In the genomic region with DNA sequence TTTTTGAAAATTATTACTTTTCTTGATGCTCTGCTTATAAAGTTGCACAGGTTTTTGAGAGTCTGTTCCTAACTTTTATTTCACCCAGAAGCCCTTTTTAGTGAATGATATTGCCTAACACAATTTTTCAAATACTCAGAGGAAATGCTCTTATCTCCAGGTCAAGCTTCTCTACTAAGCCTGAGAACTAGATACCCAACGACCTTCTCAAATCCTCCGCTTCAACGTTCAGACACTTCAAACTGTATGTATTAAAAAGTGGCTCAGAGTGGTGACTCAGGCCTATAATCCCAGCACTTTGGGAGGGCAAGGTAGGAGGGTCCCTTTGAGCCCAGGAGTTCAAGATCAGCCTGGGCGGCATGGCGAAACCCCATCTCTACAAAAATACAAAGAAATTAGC, we compare ENCODE assay signal across 18 cellular contexts.
DNase-seq lines count a peak whose midpoint lies in the region; ATAC-seq and TF ChIP-seq lines count a peak whose summit lies in the region.
"Had no signal": no experiment of that assay in that cellular context is flagged by ENCODE, and none has a peak within 500 bp of the region (broad histone marks: within the 10 kb centered on the region; RNA-seq: fewer than 3 reads in every experiment).

No MANE protein-coding gene starts in this region.

- intact Hi-C loops in activated CD4-positive, alpha-beta T cell treated with anti-CD3 and anti-CD28 coated beads, Interleukin-2, amount 10 ng/mL, durations not matched to agents 24 days and 14 days (cut with micrococcal nuclease) = no loop called here

- H3K36me3 ChIP-seq in WERI-Rb-1 = peaks cover 53% of the 10 kb centered on the region
- H3K36me3 ChIP-seq in HAP-1 (replicated peaks) = no peaks in the 10 kb centered on the region

- H3K9me3 Mint-ChIP-seq in activated CD4-positive, alpha-beta T cell treated with anti-CD3 and anti-CD28 coated beads, Interleukin-2, amount 10 ng/mL, durations not matched to agents 24 days and 14 days = peaks cover 4% of the 10 kb centered on the region

- H3K4me3 ChIP-seq in WERI-Rb-1 (ENCODE audit: low read depth, low read length) = no peak overlapping the region
- H3K4me3 ChIP-seq in HAP-1 = no peak overlapping the region
- H3K4me3 ChIP-seq: GM23338 had no signal

- no peak for TF ChIP-seq CTCF in WERI-Rb-1 (IDR thresholded peaks at IDR 0.05; ENCODE audit: low read depth, low read length)

- no peak overlapping the region for H3K27ac Mint-ChIP-seq in activated CD4-positive, alpha-beta T cell treated with anti-CD3 and anti-CD28 coated beads, Interleukin-2, amount 10 ng/mL, durations not matched to agents 24 days and 14 days
- H3K27ac Mint-ChIP-seq: CD8-positive, alpha-beta T cell; GM23338 had no signal

- no peak overlapping the region for H3K4me3 Mint-ChIP-seq in activated CD4-positive, alpha-beta T cell treated with anti-CD3 and anti-CD28 coated beads, Interleukin-2, amount 10 ng/mL, durations not matched to agents 24 days and 14 days
- H3K4me3 Mint-ChIP-seq: CD8-positive, alpha-beta T cell; GM23338 had no signal

- H3K9me3 ChIP-seq in WERI-Rb-1 (ENCODE audit: severe bottlenecking) (peaks cover 13% of the 10 kb centered on the region), HAP-1 (0 out of 2 replicates have a peak, but pooled peaks cover 3% of the 10 kb centered on the region)

- H3K4me1 Mint-ChIP-seq in activated CD4-positive, alpha-beta T cell treated with anti-CD3 and anti-CD28 coated beads, Interleukin-2, amount 10 ng/mL, durations not matched to agents 24 days and 14 days = peaks cover 10% of the 10 kb centered on the region

- no peaks in the 10 kb centered on the region for H3K27me3 Mint-ChIP-seq in activated CD4-positive, alpha-beta T cell treated with anti-CD3 and anti-CD28 coated beads, Interleukin-2, amount 10 ng/mL, durations not matched to agents 24 days and 14 days

- peaks cover 58% of the 10 kb centered on the region for H3K36me3 Mint-ChIP-seq in activated CD4-positive, alpha-beta T cell treated with anti-CD3 and anti-CD28 coated beads, Interleukin-2, amount 10 ng/mL, durations not matched to agents 24 days and 14 days (ENCODE audit: low read depth)

- DNase-seq in activated CD4-positive, alpha-beta T cell treated with anti-CD3 and anti-CD28 coated beads, Interleukin-2, amount 10 ng/mL, durations not matched to agents 24 days and 14 days = peak; percentile 37
- DNase-seq in activated CD4-positive, alpha-beta T cell treated with anti-CD3 and anti-CD28 coated beads for 4 hours = no peak
- peak; percentile 41 for DNase-seq in WERI-Rb-1
- peak; percentile 47 for DNase-seq in iris pigment epithelial cell (ENCODE audit: low read depth)
- DNase-seq in islet precursor cell = no peak
- DNase-seq in HAP-1 (ENCODE audit: low spot score in 2 of 2) = no peak
- DNase-seq: AML-193; C1 segment of cervical spinal cord; CD8-positive, alpha-beta T cell; DND-41; HCEC 1CT; NCI-H1105 treated with DMSO at 0.1 percent for 48 hours; NCI-H2029 treated with DMSO at 0.1 percent for 48 hours; PC-3; Right ventricle myocardium superior had no signal

- in situ Hi-C loops in HAP-1 (cut with MboI; ENCODE audit: low sequenced_read_pairs) = no loop called here

- H3K27ac ChIP-seq in WERI-Rb-1 (peak overlapping the region; percentile 56), temporal lobe (ENCODE audit: low read depth, low read length) (peak overlapping the region; percentile 40)

- H3K27me3 ChIP-seq in WERI-Rb-1 (ENCODE audit: insufficient read depth, low read depth, severe bottlenecking) = no peaks in the 10 kb centered on the region
- no peaks in the 10 kb centered on the region for H3K27me3 ChIP-seq in HAP-1 (ENCODE audit: low read depth)

- ATAC-seq in HG03139 (IDR thresholded peaks at IDR 0.05; ENCODE audit: unreplicated experiment) = no peak
- ATAC-seq: CD8-positive, alpha-beta T cell; GM23338; PC-3 had no signal

- H3K4me1 ChIP-seq in HAP-1 = no peaks in the 10 kb centered on the region

Comparison
In these comparisons a context has a peak if more than half of its experiments do, and no peak if none do; other contexts are left out.
1. DNase-seq: peak in activated CD4-positive, alpha-beta T cell treated with anti-CD3 and anti-CD28 coated beads, Interleukin-2, amount 10 ng/mL, durations not matched to agents 24 days and 14 days (single experiment), WERI-Rb-1 (single experiment) and iris pigment epithelial cell (single experiment); none in activated CD4-positive, alpha-beta T cell treated with anti-CD3 and anti-CD28 coated beads for 4 hours (0 of 2), islet precursor cell (single experiment) and HAP-1 (0 of 2).